9 cellular contexts compared by ENCODE assay signal in genomic region chr9:76818271-76818670, GRCh38. TPM values are rescaled to one million over a fixed set of nuclear protein-coding genes. Genes with fewer than 3 reads are reported as not detected.
DNase-seq lines count a peak whose midpoint lies in the region; ATAC-seq and TF ChIP-seq lines count a peak whose summit lies in the region.
"Had no signal": no experiment of that assay in that cellular context is flagged by ENCODE, and none has a peak within 500 bp of the region (broad histone marks: within the 10 kb centered on the region; RNA-seq: fewer than 3 reads in every experiment).

No MANE protein-coding gene starts in this region.

- ATAC-seq in HCT116 (peak; percentile 100), GM21619 (IDR thresholded peaks at IDR 0.05; ENCODE audit: unreplicated experiment) (no peak), GM19035 (IDR thresholded peaks at IDR 0.05; ENCODE audit: unreplicated experiment) (no peak)

- H4K20me1 ChIP-seq in HCT116 (ENCODE audit: insufficient read depth) = no peaks in the 10 kb centered on the region

- H3K4me1 ChIP-seq in HCT116 (ENCODE audit: control insufficient read depth in 1 of 2, insufficient read depth in 2 of 2, low read length in 2 of 2) = peaks cover 9 to 18% of the 10 kb centered on the region in 2 experiments; a peak in 3 of 4 replicates
- H3K4me1 ChIP-seq in skeletal muscle tissue (ENCODE audit: control insufficient read depth in 3 of 3, insufficient read depth in 3 of 3, low read length in 3 of 3) = peaks cover 0 to 4% (median 2%) of the 10 kb centered on the region in 3 donors

- POLR2A ChIA-PET in HCT116 (lab: Charles Lee) = no interaction called here

- no peaks in the 10 kb centered on the region for H3K9me3 ChIP-seq in HCT116 (ENCODE audit: control insufficient read depth in 1 of 2, insufficient read depth in 1 of 2, low read depth in 1 of 2, low read length in 2 of 2)
- H3K9me3 ChIP-seq in skeletal muscle tissue (ENCODE audit: control insufficient read depth in 3 of 3, low read length in 3 of 3) = no peaks in the 10 kb centered on the region

- no peak for TF ChIP-seq CTCF in HCT116 (IDR thresholded peaks at IDR 0.05 in 2 of 3, conservative IDR thresholded peaks at IDR 0.05 in 1 of 3; ENCODE audit: borderline replicate concordance in 1 of 3, insufficient read depth in 1 of 3, low read depth in 2 of 3, low read length in 2 of 3)

- DNase-seq in HCT116 (ENCODE audit: low read depth, low spot score) = peak; percentile 91
- DNase-seq in amniotic epithelial cell (ENCODE audit: low read depth) = peak; percentile 96
- peak; percentile 35 to 72 for DNase-seq in hippocampal formation (lab: John Stamatoyannopoulos, UW)
- no peak for DNase-seq in SKM-1 (lab: John Stamatoyannopoulos, UW; ENCODE audit: unreplicated experiment)
- no peak for DNase-seq in activated CD4-positive, CD25-positive, alpha-beta regulatory T cell treated with anti-CD3 and anti-CD28 coated beads, Interleukin-2, amount 50 U/mL, for 72 hours

- TF ChIP-seq POLR2A in HCT116 (IDR thresholded peaks at IDR 0.05; ENCODE audit: borderline replicate concordance, extremely low read depth, insufficient read depth, insufficient read length) = no peak

- H3K79me2 ChIP-seq in HCT116 (ENCODE audit: insufficient read depth, low read length) = no peaks in the 10 kb centered on the region

- RAD21 ChIA-PET in HCT116 (lab: Charles Lee; ENCODE audit: low non-redundant PET in 1 of 2, low total read pairs in 2 of 2, uncharacterized antibody in 2 of 2, unreplicated experiment in 2 of 2) = no interaction called here

- H3K9me2 ChIP-seq in HCT116 (ENCODE audit: insufficient read depth) = no peaks in the 10 kb centered on the region

- H3K27ac ChIP-seq in HCT116 (ENCODE audit: low read depth, low read length) = peak overlapping the region; percentile 55; the same call in 1 of the 2 replicates
- peak overlapping the region; percentile 50 for H3K27ac ChIP-seq in skeletal muscle tissue (ENCODE audit: low read depth, low read length)
- H3K27ac ChIP-seq: KMS-11 had no signal

- H3K4me3 ChIP-seq in HCT116 (replicated peaks in 1 of 2; ENCODE audit: low read depth in 1 of 2, low read length in 2 of 2) = 0 out of 4 replicates have a peak overlapping the region, but pooled peaks of 1 of the 2 experiments have one; percentile 1
- H3K4me3 ChIP-seq in skeletal muscle tissue (ENCODE audit: low read length in 3 of 3) = no peak overlapping the region

- H2AFZ ChIP-seq in HCT116 (ENCODE audit: low read depth, low read length, poor library complexity, severe bottlenecking) = peak overlapping the region; percentile 75

- peak overlapping the region; percentile 46 for H3K4me2 ChIP-seq in HCT116 (ENCODE audit: low read length)
- H3K4me2 ChIP-seq: KMS-11 had no signal

- BruUV-seq in HCT116 (replicated peaks; lab: Mats Ljungman, UMichigan) = no TSS peak

- TF ChIP-seq RAD21 in HCT116 (IDR thresholded peaks at IDR 0.05; ENCODE audit: low read depth) = no peak

- CTCF ChIA-PET in HCT116 (lab: Charles Lee) = interaction anchor here (1.0 kb wide), 1 partner anchor 178 kb away, joined by 4 read pairs; no protein-coding TSS in a partner anchor

- H3K27me3 ChIP-seq in HCT116 (ENCODE audit: insufficient read depth, low read length) (no peaks in the 10 kb centered on the region), skeletal muscle tissue (ENCODE audit: control insufficient read depth in 3 of 3, insufficient read depth in 3 of 3, low read length in 3 of 3) (no peaks in the 10 kb centered on the region)

- H3K9ac ChIP-seq in HCT116 (ENCODE audit: low read length) = 0 out of 2 replicates have a peak overlapping the region, but pooled peaks have one; percentile 4
- no peak overlapping the region for H3K9ac ChIP-seq in skeletal muscle tissue (ENCODE audit: low read depth in 1 of 3, low read length in 3 of 3)
- H3K9ac ChIP-seq: KMS-11 had no signal

- no peaks in the 10 kb centered on the region for H3K36me3 ChIP-seq in HCT116 (ENCODE audit: control insufficient read depth in 1 of 2, insufficient read depth in 2 of 2, low read length in 2 of 2)
- H3K36me3 ChIP-seq in skeletal muscle tissue (ENCODE audit: control insufficient read depth in 3 of 3, insufficient read depth in 3 of 3, low read length in 3 of 3) = no peaks in the 10 kb centered on the region

- intact Hi-C loops in HCT116 (cut with micrococcal nuclease) = no loop called here

TF ChIP-seq in HCT116, 20 proteins besides CTCF, POLR2A, EP300 and RAD21:
- TF ChIP-seq ZNF274 (IDR thresholded peaks at IDR 0.05; ENCODE audit: low read depth, low read length) = no peak
- TF ChIP-seq ATF3 (IDR thresholded peaks at IDR 0.05) = 0 out of 2 replicates have a peak, but pooled peaks have one; percentile 16
- TF ChIP-seq JUND (IDR thresholded peaks at IDR 0.05) = peak; percentile 99
- TF ChIP-seq EZH2phosphoT487 (IDR thresholded peaks at IDR 0.05; ENCODE audit: borderline replicate concordance) = no peak
- TF ChIP-seq ZFX (IDR thresholded peaks at IDR 0.05) = no peak
- TF ChIP-seq TCF7L2 (IDR thresholded peaks at IDR 0.05; ENCODE audit: borderline replicate concordance, extremely low read depth, insufficient read depth, insufficient read length) = peak; percentile 71
- TF ChIP-seq EGR1 (IDR thresholded peaks at IDR 0.05; ENCODE audit: low read depth) = peak; percentile 47; the same call in 1 of the 2 replicates
- TF ChIP-seq SRF (IDR thresholded peaks at IDR 0.05; ENCODE audit: low read depth) = peak; percentile 54; the same call in 1 of the 2 replicates
- TF ChIP-seq SP1 (IDR thresholded peaks at IDR 0.05; ENCODE audit: low read depth) = peak; percentile 93
- TF ChIP-seq ELF1 (IDR thresholded peaks at IDR 0.05; ENCODE audit: borderline replicate concordance, low read depth) = no peak
- TF ChIP-seq CEBPB (IDR thresholded peaks at IDR 0.05; ENCODE audit: low read depth) = no peak
- TF ChIP-seq CBX3 (IDR thresholded peaks at IDR 0.05; ENCODE audit: low read depth) = peak; percentile 89
- TF ChIP-seq REST (IDR thresholded peaks at IDR 0.05; ENCODE audit: low read depth) = no peak
- no peak for TF ChIP-seq ZBTB33 (IDR thresholded peaks at IDR 0.05; ENCODE audit: extremely low read depth, insufficient replicate concordance, low read length)
- peak; percentile 59 for TF ChIP-seq MAX (IDR thresholded peaks at IDR 0.05)
- TF ChIP-seq POLR2AphosphoS5 (IDR thresholded peaks at IDR 0.05; ENCODE audit: low read depth, low read length) = peak; percentile 56; the same call in 1 of the 2 replicates
- no peak for TF ChIP-seq EZH2 (IDR thresholded peaks at IDR 0.05)
- no peak for TF ChIP-seq SIN3A (IDR thresholded peaks at IDR 0.05; ENCODE audit: low read depth)
- TF ChIP-seq FOSL1 (IDR thresholded peaks at IDR 0.05; ENCODE audit: low read depth) = peak; percentile 99
- TF ChIP-seq YY1 (IDR thresholded peaks at IDR 0.05; ENCODE audit: extremely low read depth, insufficient replicate concordance, low read depth, low read length) = peak; percentile 57

RNA-seq across cellular contexts. Expression of gene PCA3, which starts 54.0 kb away (rescaled TPM):
- total RNA-seq in HCT116 (2021; ENCODE audit: unreplicated experiment) (not detected), skeletal muscle tissue (not detected)
- polyA plus RNA-seq in HCT116 (2012) = 0.04 TPM in 1 of 2 replicates, not detected in the other

Comparison
In these comparisons a context has a peak if more than half of its experiments do, and no peak if none do; other contexts are left out.
1. DNase-seq: peak in HCT116 (single experiment), amniotic epithelial cell (single experiment) and hippocampal formation (2 of 2); none in SKM-1 (single experiment) and activated CD4-positive, CD25-positive, alpha-beta regulatory T cell treated with anti-CD3 and anti-CD28 coated beads, Interleukin-2, amount 50 U/mL, for 72 hours (single experiment).